Comparison of ENCODE assay signal across 8 cellular contexts in genomic region chr10:97686962-97687784, GRCh38.
DNase-seq lines count a peak whose midpoint lies in the region; TF ChIP-seq lines count a peak whose summit lies in the region.

Gene AVPI1 (minus strand): TSS chr10:97687241. CDS start chr10:97679905, 7,336 bp downstream.

- TF ChIP-seq CTCF in GM20000 (IDR thresholded peaks at IDR 0.05; ENCODE audit: extremely low read depth, missing control alignments) = no peak

- DNase-seq in COLO668 (lab: John Stamatoyannopoulos, UW; ENCODE audit: unreplicated experiment) (peak; percentile 92), GM20000 (ENCODE audit: low spot score) (peak; percentile 96), HS-5 (ENCODE audit: low read depth) (peak; percentile 86), NK-92 (lab: John Stamatoyannopoulos, UW; ENCODE audit: unreplicated experiment) (peak; percentile 53), medulla oblongata (ENCODE audit: extremely low spot score) (peak; percentile 97)
- DNase-seq in activated CD8-positive, alpha-beta memory T cell treated with anti-CD3 and anti-CD28 coated beads for 24 hours = peak; percentile 97
- DNase-seq in effector CD8-positive, alpha-beta T cell (lab: John Stamatoyannopoulos, UW) = peak; percentile 96
- peak; percentile 87 to 91 (median 89) for DNase-seq in stimulated activated CD4-positive, alpha-beta T cell treated with anti-CD3 and anti-CD28 coated beads, TNF-alpha, amount 100 ng/mL, for 48 hours (ENCODE audit: low read depth in 3 of 3)

Comparison
In these comparisons a context has a peak if more than half of its experiments do, and no peak if none do; other contexts are left out.
1. Peak in every context shown above with its lines: DNase-seq.